9 cellular contexts compared by ENCODE assay signal in the genomic region with DNA sequence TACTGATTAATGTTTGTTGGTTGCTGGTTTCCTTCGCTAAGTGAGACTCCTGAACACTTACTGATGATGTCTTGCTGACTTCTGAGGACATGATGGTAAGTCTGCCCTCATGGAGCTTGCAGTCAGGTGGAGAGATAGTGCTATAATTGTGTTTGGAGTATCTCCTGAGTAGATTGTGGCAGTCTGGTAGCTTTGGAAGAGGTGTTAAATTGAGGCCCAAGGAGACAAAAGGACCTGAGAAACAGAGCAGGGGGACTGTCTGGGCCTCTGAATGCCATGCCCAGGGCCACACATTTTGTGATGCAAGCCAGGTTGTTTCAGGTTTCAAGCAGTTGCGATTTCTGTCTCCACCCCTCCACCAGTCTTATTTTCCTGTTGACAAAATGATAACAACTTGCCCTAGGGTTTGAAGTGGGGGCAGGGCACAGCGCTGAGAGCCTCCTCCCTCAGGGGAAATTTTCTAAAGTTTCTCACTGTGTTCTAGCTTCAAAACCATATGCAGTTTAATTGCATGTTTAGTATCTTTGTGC. TPM values are rescaled to one million over a fixed set of nuclear protein-coding genes. Genes with fewer than 3 reads are reported as not detected.
DNase-seq lines count a peak whose midpoint lies in the region; ATAC-seq, FAIRE-seq and TF ChIP-seq lines count a peak whose summit lies in the region.
"Had no signal": no experiment of that assay in that cellular context is flagged by ENCODE, and none has a peak within 500 bp of the region (broad histone marks: within the 10 kb centered on the region; RNA-seq: fewer than 3 reads in every experiment).

No MANE protein-coding gene starts in this region.

- TF ChIP-seq POLR2A in esophagus squamous epithelium (IDR thresholded peaks at IDR 0.05), result no peak

- H3K9me3 Mint-ChIP-seq in activated CD4-positive, alpha-beta T cell treated with anti-CD3 and anti-CD28 coated beads for 36 hours (ENCODE audit: low read depth), result peaks cover 3% of the 10 kb centered on the region

- no peaks in the 10 kb centered on the region for H3K27me3 ChIP-seq in esophagus squamous epithelium

- DNase-seq in HuH-7.5 (ENCODE audit: low spot score) (peak; percentile 64), esophagus squamous epithelium (lab: John Stamatoyannopoulos, UW) (no peak), HTR-8/SVneo (ENCODE audit: insufficient read length, low spot score) (no peak), NCI-H1694 treated with DMSO at 0.1 percent for 48 hours (lab: John Stamatoyannopoulos, UW) (no peak), foreskin fibroblast (no peak), NCI-H774 (lab: John Stamatoyannopoulos, UW) (no peak)
- peak; percentile 84 for DNase-seq in activated CD4-positive, alpha-beta T cell treated with anti-CD3 and anti-CD28 coated beads for 36 hours
- DNase-seq in stimulated activated CD4-positive, alpha-beta T cell treated with anti-CD3 and anti-CD28 coated beads, Interleukin-4, amount 100 ng/mL, for 4 hours, result peak; percentile 49 to 64

- peak overlapping the region in 3 of 4 donors; percentile 8 to 76 (median 68) for H3K27ac ChIP-seq in esophagus squamous epithelium

- peaks cover 22% of the 10 kb centered on the region for H3K36me3 Mint-ChIP-seq in activated CD4-positive, alpha-beta T cell treated with anti-CD3 and anti-CD28 coated beads for 36 hours (ENCODE audit: low read depth)

- no peaks in the 10 kb centered on the region for H3K27me3 Mint-ChIP-seq in activated CD4-positive, alpha-beta T cell treated with anti-CD3 and anti-CD28 coated beads for 36 hours

- H3K36me3 ChIP-seq in esophagus squamous epithelium, result peaks cover 0 to 28% (median 0%) of the 10 kb centered on the region in 3 donors

- FAIRE-seq in HTR-8/SVneo (lab: Jason Lieb, UNC), result no peak
- FAIRE-seq: RCC 7860 had no signal

- POLR2A ChIA-PET in activated CD4-positive, alpha-beta T cell treated with anti-CD3 and anti-CD28 coated beads for 36 hours (lab: Charles Lee), result interaction anchor here (2.6 to 3.9 kb wide), 2 partner anchors 13 to 19 kb away, joined by 8 to 34 read pairs; no protein-coding TSS in a partner anchor

- H3K9me3 ChIP-seq in esophagus squamous epithelium, result no peaks in the 10 kb centered on the region

- H3K27ac Mint-ChIP-seq in activated CD4-positive, alpha-beta T cell treated with anti-CD3 and anti-CD28 coated beads for 36 hours, result peak overlapping the region; percentile 82

- TF ChIP-seq CTCF in esophagus squamous epithelium (IDR thresholded peaks at IDR 0.05) (no peak), foreskin fibroblast (IDR thresholded peaks at IDR 0.05; ENCODE audit: low read depth, low read length) (no peak)

- CTCF ChIA-PET in activated CD4-positive, alpha-beta T cell treated with anti-CD3 and anti-CD28 coated beads for 36 hours (lab: Charles Lee), result interaction anchor here (0.5 to 5.0 kb wide), 7 partner anchors 9 to 173 kb away, joined by 3 to 45 read pairs (median 3); a partner anchor contains a TSS

- WGBS in esophagus squamous epithelium, 2 donors, result 44 to 55% methylated on average over 3 of the region's 3 CpGs

- no peak overlapping the region for H3K4me3 Mint-ChIP-seq in activated CD4-positive, alpha-beta T cell treated with anti-CD3 and anti-CD28 coated beads for 36 hours

- peaks cover 29 to 100% (median 87%) of the 10 kb centered on the region in 3 donors for H3K4me1 ChIP-seq in esophagus squamous epithelium

- peaks cover 92% of the 10 kb centered on the region for H3K4me1 Mint-ChIP-seq in activated CD4-positive, alpha-beta T cell treated with anti-CD3 and anti-CD28 coated beads for 36 hours

- H3K4me3 ChIP-seq in esophagus squamous epithelium (no peak overlapping the region), foreskin fibroblast (ENCODE audit: low read depth in 1 of 2, low read length in 2 of 2) (no peak overlapping the region)

- intact Hi-C loops in activated CD4-positive, alpha-beta T cell treated with anti-CD3 and anti-CD28 coated beads for 36 hours (cut with DNase I, micrococcal nuclease), result loop anchor here (1.0 to 10.0 kb wide), 5 partner anchors 20 to 223 kb away; no protein-coding TSS in a partner anchor
- intact Hi-C loops in esophagus squamous epithelium (cut with DNase I), result no loop called here

- ATAC-seq in activated CD4-positive, alpha-beta T cell treated with anti-CD3 and anti-CD28 coated beads for 36 hours, result peak; percentile 34

RNA-seq across cellular contexts. Expression of a gene that starts 16.7 kb away (rescaled TPM):
- 10 to 100 TPM; 33.7 to 40.8 TPM for total RNA-seq in activated CD4-positive, alpha-beta T cell treated with anti-CD3 and anti-CD28 coated beads for 36 hours
- 100 to 1,000 TPM in 2 of 4 donors, 10 to 100 TPM in 2; 70.8 to 134 (median 105) TPM for total RNA-seq in esophagus squamous epithelium

Comparison
In these comparisons a context has a peak if more than half of its experiments do, and no peak if none do; other contexts are left out.
1. DNase-seq: peak in HuH-7.5 (single experiment), activated CD4-positive, alpha-beta T cell treated with anti-CD3 and anti-CD28 coated beads for 36 hours (single experiment) and stimulated activated CD4-positive, alpha-beta T cell treated with anti-CD3 and anti-CD28 coated beads, Interleukin-4, amount 100 ng/mL, for 4 hours (2 of 2); none in esophagus squamous epithelium (single experiment), HTR-8/SVneo (single experiment), NCI-H1694 treated with DMSO at 0.1 percent for 48 hours (single experiment), foreskin fibroblast (0 of 2) and NCI-H774 (single experiment).